ENCODE assay signal across 9 cellular contexts in genomic region chr3:81744366-81744765, GRCh38. TPM values are rescaled to one million over a fixed set of nuclear protein-coding genes. Genes with fewer than 3 reads are reported as not detected.
DNase-seq lines count a peak whose midpoint lies in the region; ATAC-seq and TF ChIP-seq lines count a peak whose summit lies in the region.
"Had no signal": no experiment of that assay in that cellular context is flagged by ENCODE, and none has a peak within 500 bp of the region (broad histone marks: within the 10 kb centered on the region; RNA-seq: fewer than 3 reads in every experiment).

No MANE protein-coding gene starts in this region.

- H3K4me1 ChIP-seq in RWPE2 (ENCODE audit: insufficient read depth, poor library complexity, severe bottlenecking) = peaks cover 53% of the 10 kb centered on the region
- peaks cover 0 to 52% (median 11%) of the 10 kb centered on the region in 3 donors for H3K4me1 ChIP-seq in gastroesophageal sphincter

- H3K27me3 ChIP-seq in RWPE2 (ENCODE audit: insufficient read depth, poor library complexity, severe bottlenecking) (no peaks in the 10 kb centered on the region), gastroesophageal sphincter (no peaks in the 10 kb centered on the region)

- TF ChIP-seq POLR2A in gastroesophageal sphincter (IDR thresholded peaks at IDR 0.05) = no peak

- no peaks in the 10 kb centered on the region for H3K9me3 ChIP-seq in RWPE2 (ENCODE audit: severe bottlenecking)
- H3K9me3 ChIP-seq in gastroesophageal sphincter = no peaks in the 10 kb centered on the region

- H3K36me3 ChIP-seq in RWPE2 (ENCODE audit: low read depth) (peaks cover 27% of the 10 kb centered on the region), gastroesophageal sphincter (no peaks in the 10 kb centered on the region)

- peak; percentile 56 for DNase-seq in GF-D8 (lab: John Stamatoyannopoulos, UW)
- DNase-seq in RWPE2 (ENCODE audit: low spot score) = no peak
- DNase-seq in renal cortical epithelial cell (ENCODE audit: low read depth) = peak; percentile 94
- no peak for DNase-seq in stimulated activated CD4-positive, alpha-beta T cell treated with anti-CD3 and anti-CD28 coated beads, Interleukin-4, amount 100 ng/mL, for 4 hours
- no peak for DNase-seq in stimulated activated CD4-positive, alpha-beta T cell treated with anti-CD3 and anti-CD28 coated beads, Interleukin-1b, Interleukin-23, amount 100 ng/mL, for 48 hours
- DNase-seq in effector CD8-positive, alpha-beta T cell (lab: John Stamatoyannopoulos, UW) = no peak

- ATAC-seq in RWPE2 (ENCODE audit: low read depth) (peak; percentile 84), gastroesophageal sphincter (peak; percentile 86), HG03469 (IDR thresholded peaks at IDR 0.05; ENCODE audit: unreplicated experiment) (no peak)
- ATAC-seq: natural killer cell treated with Interleukin-12 subunit alpha and Interleukin-12 subunit beta and Interleukin-15 and Interleukin-18, amount 100 ng/mL, for 72 hours had no signal

- H3K27ac ChIP-seq in RWPE2 (ENCODE audit: poor library complexity, severe bottlenecking) = peak overlapping the region; percentile 93
- H3K27ac ChIP-seq in gastroesophageal sphincter = peak overlapping the region; percentile 63 to 69 (median 64)

- H3K4me3 ChIP-seq in RWPE2 (ENCODE audit: severe bottlenecking) (no peak overlapping the region), gastroesophageal sphincter (no peak overlapping the region)

- TF ChIP-seq CTCF in RWPE2 (IDR thresholded peaks at IDR 0.05; ENCODE audit: poor library complexity, severe bottlenecking) = no peak
- TF ChIP-seq CTCF in gastroesophageal sphincter (IDR thresholded peaks at IDR 0.05) = no peak

- TF ChIP-seq EP300 in gastroesophageal sphincter (IDR thresholded peaks at IDR 0.05) = no peak

RNA-seq across cellular contexts. Expression of gene GBE1, which starts 17.1 kb away (rescaled TPM):
- 10 to 100 TPM; 23.3 to 59.4 (median 27.2) TPM for total RNA-seq in gastroesophageal sphincter
- 77.6 and 151 TPM in 2 replicates for total RNA-seq in renal cortical epithelial cell

Comparison
In these comparisons a context has a peak if more than half of its experiments do, and no peak if none do; other contexts are left out.
1. DNase-seq: peak in GF-D8 (single experiment) and renal cortical epithelial cell (single experiment); none in RWPE2 (single experiment), stimulated activated CD4-positive, alpha-beta T cell treated with anti-CD3 and anti-CD28 coated beads, Interleukin-4, amount 100 ng/mL, for 4 hours (0 of 2), stimulated activated CD4-positive, alpha-beta T cell treated with anti-CD3 and anti-CD28 coated beads, Interleukin-1b, Interleukin-23, amount 100 ng/mL, for 48 hours (single experiment) and effector CD8-positive, alpha-beta T cell (single experiment).